13 cellular contexts compared by ENCODE assay signal in genomic region chr2:172513935-172514586, GRCh38. TPM values are rescaled to one million over a fixed set of nuclear protein-coding genes. Genes with fewer than 3 reads are reported as not detected.
DNase-seq lines count a peak whose midpoint lies in the region; ATAC-seq and TF ChIP-seq lines count a peak whose summit lies in the region.
"Had no signal": no experiment of that assay in that cellular context is flagged by ENCODE, and none has a peak within 500 bp of the region (broad histone marks: within the 10 kb centered on the region; RNA-seq: fewer than 3 reads in every experiment).

No MANE protein-coding gene starts in this region.

- no peak overlapping the region for H3K9ac ChIP-seq in GM23248

- H3K27ac Mint-ChIP-seq in activated CD8-positive, alpha-beta T cell treated with anti-CD3 and anti-CD28 coated beads for 36 hours: no peak overlapping the region
- H3K27ac Mint-ChIP-seq: activated CD4-positive, alpha-beta memory T cell treated with anti-CD3 and anti-CD28 coated beads, Interleukin-2, amount 10 ng/mL, durations not matched to agents 7 days and 5 days; stimulated activated effector memory CD8-positive, alpha-beta T cell treated with anti-CD3 and anti-CD28 coated beads, Interleukin-12 subunit alpha, Interleukin-12 subunit beta, amount 100 ng/mL, for 72 hours had no signal

- H4K20me1 ChIP-seq in GM23248 (ENCODE audit: insufficient read depth): no peaks in the 10 kb centered on the region

- H3K4me1 Mint-ChIP-seq in activated CD8-positive, alpha-beta T cell treated with anti-CD3 and anti-CD28 coated beads for 36 hours (ENCODE audit: low read depth): peaks cover 27% of the 10 kb centered on the region

- H3K36me3 Mint-ChIP-seq in activated CD8-positive, alpha-beta T cell treated with anti-CD3 and anti-CD28 coated beads for 36 hours (ENCODE audit: low read depth): peaks cover 40% of the 10 kb centered on the region
- H3K36me3 Mint-ChIP-seq: stimulated activated effector memory CD8-positive, alpha-beta T cell treated with anti-CD3 and anti-CD28 coated beads, Interleukin-12 subunit alpha, Interleukin-12 subunit beta, amount 100 ng/mL, for 72 hours had no signal

- no peaks in the 10 kb centered on the region for H3K27me3 ChIP-seq in neutrophil
- no peaks in the 10 kb centered on the region for H3K27me3 ChIP-seq in GM23248 (replicated peaks; ENCODE audit: insufficient read depth)
- H3K27me3 ChIP-seq in brain microvascular endothelial cell (replicated peaks): no peaks in the 10 kb centered on the region

- POLR2A ChIA-PET in activated CD8-positive, alpha-beta T cell treated with anti-CD3 and anti-CD28 coated beads for 36 hours (lab: Charles Lee): no interaction called here

- no peak overlapping the region for H3K4me3 Mint-ChIP-seq in activated CD8-positive, alpha-beta T cell treated with anti-CD3 and anti-CD28 coated beads for 36 hours
- H3K4me3 Mint-ChIP-seq: activated CD4-positive, alpha-beta memory T cell treated with anti-CD3 and anti-CD28 coated beads, Interleukin-2, amount 10 ng/mL, durations not matched to agents 7 days and 5 days; stimulated activated effector memory CD8-positive, alpha-beta T cell treated with anti-CD3 and anti-CD28 coated beads, Interleukin-12 subunit alpha, Interleukin-12 subunit beta, amount 100 ng/mL, for 72 hours had no signal

- no peaks in the 10 kb centered on the region for H3K27me3 Mint-ChIP-seq in activated CD8-positive, alpha-beta T cell treated with anti-CD3 and anti-CD28 coated beads for 36 hours
- H3K27me3 Mint-ChIP-seq: activated CD4-positive, alpha-beta memory T cell treated with anti-CD3 and anti-CD28 coated beads, Interleukin-2, amount 10 ng/mL, durations not matched to agents 7 days and 5 days had no signal

- TF ChIP-seq CTCF in neutrophil (IDR thresholded peaks at IDR 0.05): no peak
- TF ChIP-seq CTCF in activated CD8-positive, alpha-beta T cell treated with anti-CD3 and anti-CD28 coated beads for 36 hours (IDR thresholded peaks at IDR 0.05): no peak
- TF ChIP-seq CTCF in brain microvascular endothelial cell (IDR thresholded peaks at IDR 0.05; ENCODE audit: low read depth, low read length, missing control alignments): no peak

- H3K9me3 Mint-ChIP-seq in activated CD8-positive, alpha-beta T cell treated with anti-CD3 and anti-CD28 coated beads for 36 hours: peaks cover 26% of the 10 kb centered on the region

- H3K4me3 ChIP-seq in neutrophil (ENCODE audit: low read depth in 1 of 2, low read length in 1 of 2): peak overlapping the region; percentile 39 to 59
- H3K4me3 ChIP-seq in GM23248: no peak overlapping the region
- no peak overlapping the region for H3K4me3 ChIP-seq in brain microvascular endothelial cell (ENCODE audit: low read depth, low read length)
- H3K4me3 ChIP-seq: prostate gland had no signal

- no peak for ATAC-seq in activated CD8-positive, alpha-beta T cell treated with anti-CD3 and anti-CD28 coated beads for 36 hours
- ATAC-seq: stimulated activated effector memory CD8-positive, alpha-beta T cell treated with anti-CD3 and anti-CD28 coated beads, Interleukin-12 subunit alpha, Interleukin-12 subunit beta, amount 100 ng/mL, for 72 hours had no signal

- 93 to 95% methylated on average over 15 of the region's 15 CpGs for WGBS in GM23248 (ENCODE audit: low coverage in 1 of 2, low lambda C conversion rate in 2 of 2, missing lambda C conversion rate in 2 of 2), 2 experiments

- H3F3A ChIP-seq in GM23248 (ENCODE audit: insufficient read depth): peaks cover 10% of the 10 kb centered on the region

- H2AFZ ChIP-seq in GM23248: no peak overlapping the region

- H3K9me2 ChIP-seq in GM23248 (ENCODE audit: insufficient read depth): no peaks in the 10 kb centered on the region

- no peak overlapping the region for H3K4me2 ChIP-seq in GM23248 (ENCODE audit: unreplicated experiment)

- CTCF ChIA-PET in activated CD8-positive, alpha-beta T cell treated with anti-CD3 and anti-CD28 coated beads for 36 hours (lab: Charles Lee): interaction anchor here (1.2 kb wide), 1 partner anchor 14 kb away, joined by 3 read pairs; no protein-coding TSS in a partner anchor

- peak overlapping the region; percentile 89 for H3K27ac ChIP-seq in neutrophil
- no peak overlapping the region for H3K27ac ChIP-seq in GM23248
- no peak overlapping the region for H3K27ac ChIP-seq in brain microvascular endothelial cell
- H3K27ac ChIP-seq: prostate gland had no signal

- H3K4me1 ChIP-seq in neutrophil (ENCODE audit: control insufficient read depth in 1 of 2, insufficient read depth in 1 of 2, low read depth in 1 of 2, low read length in 1 of 2) (peaks cover 25 to 46% of the 10 kb centered on the region in 2 experiments), GM23248 (ENCODE audit: insufficient read depth) (peaks cover 10% of the 10 kb centered on the region; the same call in 1 of the 2 replicates)
- H3K4me1 ChIP-seq: prostate gland had no signal

- H3K9me3 ChIP-seq in neutrophil: no peaks in the 10 kb centered on the region
- H3K9me3 ChIP-seq in GM23248 (ENCODE audit: low read depth): peaks cover 6% of the 10 kb centered on the region
- H3K9me3 ChIP-seq: prostate gland had no signal

- in situ Hi-C loops in GM23248 (cut with MboI) (no loop called here), brain microvascular endothelial cell (cut with HindIII; ENCODE audit: low pct_ligation_motif_present, low sequenced_read_pairs) (no loop called here)

- H3K36me3 ChIP-seq in neutrophil (no peaks in the 10 kb centered on the region), GM23248 (ENCODE audit: low read depth) (0 out of 2 replicates have a peak, but pooled peaks cover 5% of the 10 kb centered on the region), brain microvascular endothelial cell (replicated peaks) (no peaks in the 10 kb centered on the region)
- H3K36me3 ChIP-seq: prostate gland had no signal

- no peaks in the 10 kb centered on the region for H3K79me2 ChIP-seq in GM23248 (ENCODE audit: insufficient read depth)

- DNase-seq in GDM1 (lab: John Stamatoyannopoulos, UW): peak; percentile 79
- peak; percentile 44 for DNase-seq in SKM-1 (lab: John Stamatoyannopoulos, UW; ENCODE audit: unreplicated experiment)
- DNase-seq in cardiac septum (ENCODE audit: low spot score): peak; percentile 78
- no peak for DNase-seq in activated CD8-positive, alpha-beta T cell treated with anti-CD3 and anti-CD28 coated beads for 36 hours
- no peak for DNase-seq in GM23248
- no peak for DNase-seq in NCI-H187 (lab: John Stamatoyannopoulos, UW)
- no peak for DNase-seq in brain microvascular endothelial cell
- DNase-seq: activated CD4-positive, alpha-beta memory T cell treated with anti-CD3 and anti-CD28 coated beads, Interleukin-2, amount 10 ng/mL, durations not matched to agents 7 days and 5 days; activated naive CD4-positive, alpha-beta T cell; NCI-H2171 treated with DMSO at 0.1 percent for 48 hours had no signal

- intact Hi-C loops in cardiac septum (cut with DNase I): no loop called here
- intact Hi-C loops in activated CD8-positive, alpha-beta T cell treated with anti-CD3 and anti-CD28 coated beads for 36 hours (cut with micrococcal nuclease): no loop called here

RNA-seq across cellular contexts. Expression of gene PDK1, which starts 41.8 kb away (rescaled TPM):
- 46.2 TPM for total RNA-seq in cardiac septum
- 10 to 100 TPM; 65.8 to 70.7 TPM for total RNA-seq in activated CD8-positive, alpha-beta T cell treated with anti-CD3 and anti-CD28 coated beads for 36 hours
- 22.7 and 29.0 TPM in 2 replicates for total RNA-seq in GM23248 (2014; rRNA removed; shearing (Covaris generic))
- polyA plus RNA-seq in GM23248 (2016; fragmentation: Nextera tagmentation; extraction: Ambion mirVana): 51.1 and 53.9 TPM in 2 replicates

Comparison
In these comparisons a context has a peak if more than half of its experiments do, and no peak if none do; other contexts are left out.
1. DNase-seq: peak in GDM1 (single experiment), SKM-1 (single experiment) and cardiac septum (single experiment); none in activated CD8-positive, alpha-beta T cell treated with anti-CD3 and anti-CD28 coated beads for 36 hours (single experiment), GM23248 (single experiment), NCI-H187 (0 of 2) and brain microvascular endothelial cell (single experiment).
2. H3K4me3 ChIP-seq: peak in neutrophil (2 of 2); none in GM23248 (single experiment) and brain microvascular endothelial cell (single experiment).